ENCODE assay signal across 1 cellular context in the genomic region with DNA sequence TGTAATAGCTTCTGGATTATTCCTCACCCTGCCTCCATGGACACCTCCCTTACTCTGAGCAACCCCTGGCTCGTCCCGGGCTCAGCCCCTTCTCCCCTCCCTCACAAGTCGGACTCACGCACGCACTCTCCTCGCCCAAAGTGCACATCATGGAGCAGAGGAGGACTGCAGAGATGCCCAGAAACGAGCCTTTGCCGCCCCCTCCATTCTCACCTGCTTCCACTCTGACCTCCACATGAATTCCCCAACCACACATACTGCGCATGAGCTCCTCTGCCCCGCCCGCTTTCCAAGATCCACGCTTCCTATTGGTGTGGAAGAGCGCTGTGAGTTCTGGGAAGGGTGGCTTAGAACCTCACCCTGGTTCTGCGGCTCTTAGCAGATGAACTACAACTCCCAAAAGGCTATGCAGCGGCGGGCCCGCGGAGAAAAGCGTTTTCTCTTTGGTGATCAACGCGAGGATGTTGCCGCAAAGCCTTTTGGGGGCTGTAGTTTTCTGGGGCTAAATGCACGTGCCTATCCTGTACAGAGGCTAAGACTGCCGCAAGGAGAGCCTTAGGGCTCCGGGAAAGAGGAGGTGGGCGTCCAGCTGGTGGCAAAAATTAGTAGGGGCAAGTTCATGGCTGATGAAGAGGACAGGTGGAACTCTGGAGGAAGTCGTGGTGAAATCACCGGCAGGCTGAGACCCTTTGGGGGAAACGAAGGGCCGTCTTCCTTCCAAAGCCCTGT.
TF ChIP-seq lines count a peak whose summit lies in the region.

A gene (minus strand): TSS at position 261 of the 729 bp plus-strand sequence. CDS start 1,618 bp downstream, outside the sequence.

TF ChIP-seq in HepG2, 621 proteins besides CTCF, POLR2A, EP300 and RAD21 (continued from another document and continues in another):
- TF ChIP-seq PAWR (CRISPR knock-in tag; IDR thresholded peaks at IDR 0.05; ENCODE audit: borderline replicate concordance) (0 out of 2 replicates have a peak, but pooled peaks have one; percentile 46), RBFOX2 (IDR thresholded peaks at IDR 0.05; ENCODE audit: low read depth, low read length) (peak; percentile 53; the same call in 1 of the 2 replicates), ZFP36L1 (CRISPR knock-in tag; IDR thresholded peaks at IDR 0.05) (peak; percentile 78; the same call in 1 of the 2 replicates), ZNF264 (CRISPR knock-in tag; IDR thresholded peaks at IDR 0.05) (peak; percentile 60; the same call in 1 of the 2 replicates), FOXA3 (CRISPR knock-in tag; IDR thresholded peaks at IDR 0.05) (peak; percentile 17; the same call in 1 of the 2 replicates), ZNF883 (CRISPR knock-in tag; IDR thresholded peaks at IDR 0.05; ENCODE audit: not compliant biosample characterization) (peak; percentile 46), RBAK (CRISPR knock-in tag; IDR thresholded peaks at IDR 0.05) (no peak), TGIF2 (CRISPR knock-in tag; IDR thresholded peaks at IDR 0.05) (peak; percentile 62; the same call in 1 of the 2 replicates), ZMAT3 (CRISPR knock-in tag; conservative IDR thresholded peaks at IDR 0.05) (peak; percentile 85; the same call in 1 of the 2 replicates), HOXA5 (CRISPR knock-in tag; IDR thresholded peaks at IDR 0.05) (peak; percentile 79), NR2F6 (IDR thresholded peaks at IDR 0.05) (no peak; the same call in 1 of the 2 replicates), NR2F6 (CRISPR knock-in tag; IDR thresholded peaks at IDR 0.05) (0 out of 2 replicates have a peak, but pooled peaks have one; percentile 15), MYC (CRISPR knock-in tag; IDR thresholded peaks at IDR 0.05; ENCODE audit: borderline replicate concordance) (peak; percentile 95), SP4 (CRISPR knock-in tag; IDR thresholded peaks at IDR 0.05) (peak; percentile 98), ZNF543 (CRISPR knock-in tag; IDR thresholded peaks at IDR 0.05) (0 out of 2 replicates have a peak, but pooled peaks have one; percentile 38), HNRNPH1 (optimal IDR thresholded peaks at IDR 0.05; ENCODE audit: low read depth, low read length) (no peak), MAFG (CRISPR knock-in tag; IDR thresholded peaks at IDR 0.05) (no peak), HDAC6 (IDR thresholded peaks at IDR 0.05; ENCODE audit: low read depth, low read length) (no peak), ISX (CRISPR knock-in tag; conservative IDR thresholded peaks at IDR 0.05) (no peak), CENPT (CRISPR knock-in tag; IDR thresholded peaks at IDR 0.05; ENCODE audit: low read depth) (no peak), SIX1 (CRISPR knock-in tag; IDR thresholded peaks at IDR 0.05; ENCODE audit: borderline replicate concordance) (no peak), POGZ (CRISPR knock-in tag; IDR thresholded peaks at IDR 0.05) (peak; percentile 64), ZNF652 (CRISPR knock-in tag; IDR thresholded peaks at IDR 0.05; ENCODE audit: borderline replicate concordance, low read depth) (peak; percentile 16; the same call in 1 of the 2 replicates), STAG1 (CRISPR knock-in tag; IDR thresholded peaks at IDR 0.05) (no peak), ZFP36L2 (CRISPR knock-in tag; IDR thresholded peaks at IDR 0.05) (no peak), ZNF788 (CRISPR knock-in tag; IDR thresholded peaks at IDR 0.05; ENCODE audit: borderline replicate concordance) (peak; percentile 96), ZNF720 (CRISPR knock-in tag; IDR thresholded peaks at IDR 0.05) (0 out of 2 replicates have a peak, but pooled peaks have one; percentile 59), IRF2 (CRISPR knock-in tag; IDR thresholded peaks at IDR 0.05) (peak; percentile 98), MAZ (IDR thresholded peaks at IDR 0.05; ENCODE audit: borderline replicate concordance, low read depth, low read length) (peak; percentile 78; the same call in 1 of the 2 replicates), MAZ (CRISPR knock-in tag; IDR thresholded peaks at IDR 0.05; ENCODE audit: low read depth) (peak; percentile 87), RBM39 (IDR thresholded peaks at IDR 0.05; ENCODE audit: low read depth, low read length, poor library complexity, severe bottlenecking) (no peak), ARID2 (CRISPR knock-in tag; IDR thresholded peaks at IDR 0.05; ENCODE audit: borderline replicate concordance) (no peak; the same call in 1 of the 2 replicates), NCOA1 (CRISPR knock-in tag; IDR thresholded peaks at IDR 0.05) (no peak; the same call in 1 of the 2 replicates), FOXM1 (CRISPR knock-in tag; IDR thresholded peaks at IDR 0.05) (no peak), CC2D1A (CRISPR knock-in tag; IDR thresholded peaks at IDR 0.05) (no peak; the same call in 1 of the 2 replicates), NFIC (IDR thresholded peaks at IDR 0.05; ENCODE audit: low read length) (peak; percentile 61; the same call in 1 of the 2 replicates), TBX3 (IDR thresholded peaks at IDR 0.05; ENCODE audit: borderline replicate concordance) (no peak), ETV5 (CRISPR knock-in tag; IDR thresholded peaks at IDR 0.05; ENCODE audit: borderline replicate concordance) (no peak; the same call in 1 of the 2 replicates), RXRB (CRISPR knock-in tag; IDR thresholded peaks at IDR 0.05; ENCODE audit: borderline replicate concordance) (peak; percentile 70; the same call in 1 of the 2 replicates), ZNF383 (CRISPR knock-in tag; IDR thresholded peaks at IDR 0.05; ENCODE audit: borderline replicate concordance) (0 out of 2 replicates have a peak, but pooled peaks have one; percentile 14), NFE2L2 (IDR thresholded peaks at IDR 0.05; ENCODE audit: low read length) (no peak), NFYB (CRISPR knock-in tag; IDR thresholded peaks at IDR 0.05) (peak; percentile 98), ZFP90 (CRISPR knock-in tag; IDR thresholded peaks at IDR 0.05; ENCODE audit: borderline replicate concordance) (peak; percentile 39), FOXO1 (CRISPR knock-in tag; IDR thresholded peaks at IDR 0.05) (no peak; the same call in none of the 2 replicates), ZNF773 (CRISPR knock-in tag; IDR thresholded peaks at IDR 0.05; ENCODE audit: borderline replicate concordance) (no peak), CBX5 (CRISPR knock-in tag; IDR thresholded peaks at IDR 0.05; ENCODE audit: borderline replicate concordance) (peak; percentile 37; the same call in 1 of the 2 replicates), CEBPG (CRISPR knock-in tag; IDR thresholded peaks at IDR 0.05) (peak; percentile 6; the same call in 1 of the 2 replicates), ARNT2 (CRISPR knock-in tag; IDR thresholded peaks at IDR 0.05; ENCODE audit: low read depth) (peak; percentile 71; the same call in 1 of the 2 replicates), ZNF451 (CRISPR knock-in tag; IDR thresholded peaks at IDR 0.05) (peak; percentile 67), ZNF737 (CRISPR knock-in tag; IDR thresholded peaks at IDR 0.05; ENCODE audit: borderline replicate concordance) (no peak)
- TF ChIP-seq, protein P1, sequence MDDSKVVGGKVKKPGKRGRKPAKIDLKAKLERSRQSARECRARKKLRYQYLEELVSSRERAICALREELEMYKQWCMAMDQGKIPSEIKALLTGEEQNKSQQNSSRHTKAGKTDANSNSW (CRISPR knock-in tag; IDR thresholded peaks at IDR 0.05; ENCODE audit: borderline replicate concordance) = no peak
- TF ChIP-seq, protein P2, sequence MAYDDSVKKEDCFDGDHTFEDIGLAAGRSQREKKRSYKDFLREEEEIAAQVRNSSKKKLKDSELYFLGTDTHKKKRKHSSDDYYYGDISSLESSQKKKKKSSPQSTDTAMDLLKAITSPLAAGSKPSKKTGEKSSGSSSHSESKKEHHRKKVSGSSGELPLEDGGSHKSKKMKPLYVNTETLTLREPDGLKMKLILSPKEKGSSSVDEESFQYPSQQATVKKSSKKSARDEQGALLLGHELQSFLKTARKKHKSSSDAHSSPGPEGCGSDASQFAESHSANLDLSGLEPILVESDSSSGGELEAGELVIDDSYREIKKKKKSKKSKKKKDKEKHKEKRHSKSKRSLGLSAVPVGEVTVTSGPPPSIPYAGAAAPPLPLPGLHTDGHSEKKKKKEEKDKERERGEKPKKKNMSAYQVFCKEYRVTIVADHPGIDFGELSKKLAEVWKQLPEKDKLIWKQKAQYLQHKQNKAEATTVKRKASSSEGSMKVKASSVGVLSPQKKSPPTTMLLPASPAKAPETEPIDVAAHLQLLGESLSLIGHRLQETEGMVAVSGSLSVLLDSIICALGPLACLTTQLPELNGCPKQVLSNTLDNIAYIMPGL (CRISPR knock-in tag; IDR thresholded peaks at IDR 0.05; ENCODE audit: borderline replicate concordance in 1 of 2, low read depth in 1 of 2) = peak; percentile 53 to 75; a peak in 3 of 4 replicates
- TF ChIP-seq, protein P3, sequence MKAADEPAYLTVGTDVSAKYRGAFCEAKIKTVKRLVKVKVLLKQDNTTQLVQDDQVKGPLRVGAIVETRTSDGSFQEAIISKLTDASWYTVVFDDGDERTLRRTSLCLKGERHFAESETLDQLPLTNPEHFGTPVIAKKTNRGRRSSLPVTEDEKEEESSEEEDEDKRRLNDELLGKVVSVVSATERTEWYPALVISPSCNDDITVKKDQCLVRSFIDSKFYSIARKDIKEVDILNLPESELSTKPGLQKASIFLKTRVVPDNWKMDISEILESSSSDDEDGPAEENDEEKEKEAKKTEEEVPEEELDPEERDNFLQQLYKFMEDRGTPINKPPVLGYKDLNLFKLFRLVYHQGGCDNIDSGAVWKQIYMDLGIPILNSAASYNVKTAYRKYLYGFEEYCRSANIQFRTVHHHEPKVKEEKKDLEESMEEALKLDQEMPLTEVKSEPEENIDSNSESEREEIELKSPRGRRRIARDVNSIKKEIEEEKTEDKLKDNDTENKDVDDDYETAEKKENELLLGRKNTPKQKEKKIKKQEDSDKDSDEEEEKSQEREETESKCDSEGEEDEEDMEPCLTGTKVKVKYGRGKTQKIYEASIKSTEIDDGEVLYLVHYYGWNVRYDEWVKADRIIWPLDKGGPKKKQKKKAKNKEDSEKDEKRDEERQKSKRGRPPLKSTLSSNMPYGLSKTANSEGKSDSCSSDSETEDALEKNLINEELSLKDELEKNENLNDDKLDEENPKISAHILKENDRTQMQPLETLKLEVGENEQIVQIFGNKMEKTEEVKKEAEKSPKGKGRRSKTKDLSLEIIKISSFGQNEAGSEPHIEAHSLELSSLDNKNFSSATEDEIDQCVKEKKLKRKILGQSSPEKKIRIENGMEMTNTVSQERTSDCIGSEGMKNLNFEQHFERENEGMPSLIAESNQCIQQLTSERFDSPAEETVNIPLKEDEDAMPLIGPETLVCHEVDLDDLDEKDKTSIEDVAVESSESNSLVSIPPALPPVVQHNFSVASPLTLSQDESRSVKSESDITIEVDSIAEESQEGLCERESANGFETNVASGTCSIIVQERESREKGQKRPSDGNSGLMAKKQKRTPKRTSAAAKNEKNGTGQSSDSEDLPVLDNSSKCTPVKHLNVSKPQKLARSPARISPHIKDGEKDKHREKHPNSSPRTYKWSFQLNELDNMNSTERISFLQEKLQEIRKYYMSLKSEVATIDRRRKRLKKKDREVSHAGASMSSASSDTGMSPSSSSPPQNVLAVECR (CRISPR knock-in tag; IDR thresholded peaks at IDR 0.05; ENCODE audit: borderline replicate concordance) = peak; percentile 96
- TF ChIP-seq, protein P4, sequence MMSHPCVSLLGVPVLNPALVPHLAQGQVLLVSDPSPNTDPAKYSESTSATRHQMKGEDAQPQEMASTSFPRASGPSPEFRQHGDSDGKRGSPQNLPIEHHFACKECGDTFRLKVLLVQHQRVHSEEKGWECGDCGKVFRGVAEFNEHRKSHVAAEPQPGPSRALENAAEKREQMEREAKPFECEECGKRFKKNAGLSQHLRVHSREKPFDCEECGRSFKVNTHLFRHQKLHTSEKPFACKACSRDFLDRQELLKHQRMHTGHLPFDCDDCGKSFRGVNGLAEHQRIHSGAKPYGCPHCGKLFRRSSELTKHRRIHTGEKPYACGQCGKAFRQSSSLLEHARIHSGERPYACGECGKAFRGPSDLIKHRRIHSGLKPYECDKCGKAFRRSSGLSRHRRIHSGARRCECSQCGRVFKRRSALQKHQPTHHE (CRISPR knock-in tag; IDR thresholded peaks at IDR 0.05; ENCODE audit: borderline replicate concordance) = peak; percentile 86; the same call in 1 of the 2 replicates
- TF ChIP-seq, protein P5, sequence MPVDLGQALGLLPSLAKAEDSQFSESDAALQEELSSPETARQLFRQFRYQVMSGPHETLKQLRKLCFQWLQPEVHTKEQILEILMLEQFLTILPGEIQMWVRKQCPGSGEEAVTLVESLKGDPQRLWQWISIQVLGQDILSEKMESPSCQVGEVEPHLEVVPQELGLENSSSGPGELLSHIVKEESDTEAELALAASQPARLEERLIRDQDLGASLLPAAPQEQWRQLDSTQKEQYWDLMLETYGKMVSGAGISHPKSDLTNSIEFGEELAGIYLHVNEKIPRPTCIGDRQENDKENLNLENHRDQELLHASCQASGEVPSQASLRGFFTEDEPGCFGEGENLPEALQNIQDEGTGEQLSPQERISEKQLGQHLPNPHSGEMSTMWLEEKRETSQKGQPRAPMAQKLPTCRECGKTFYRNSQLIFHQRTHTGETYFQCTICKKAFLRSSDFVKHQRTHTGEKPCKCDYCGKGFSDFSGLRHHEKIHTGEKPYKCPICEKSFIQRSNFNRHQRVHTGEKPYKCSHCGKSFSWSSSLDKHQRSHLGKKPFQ (CRISPR knock-in tag; IDR thresholded peaks at IDR 0.05; ENCODE audit: insufficient replicate concordance) = peak; percentile 64
- TF ChIP-seq, protein P6, sequence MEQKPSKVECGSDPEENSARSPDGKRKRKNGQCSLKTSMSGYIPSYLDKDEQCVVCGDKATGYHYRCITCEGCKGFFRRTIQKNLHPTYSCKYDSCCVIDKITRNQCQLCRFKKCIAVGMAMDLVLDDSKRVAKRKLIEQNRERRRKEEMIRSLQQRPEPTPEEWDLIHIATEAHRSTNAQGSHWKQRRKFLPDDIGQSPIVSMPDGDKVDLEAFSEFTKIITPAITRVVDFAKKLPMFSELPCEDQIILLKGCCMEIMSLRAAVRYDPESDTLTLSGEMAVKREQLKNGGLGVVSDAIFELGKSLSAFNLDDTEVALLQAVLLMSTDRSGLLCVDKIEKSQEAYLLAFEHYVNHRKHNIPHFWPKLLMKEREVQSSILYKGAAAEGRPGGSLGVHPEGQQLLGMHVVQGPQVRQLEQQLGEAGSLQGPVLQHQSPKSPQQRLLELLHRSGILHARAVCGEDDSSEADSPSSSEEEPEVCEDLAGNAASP (CRISPR knock-in tag; IDR thresholded peaks at IDR 0.05; ENCODE audit: borderline replicate concordance) = no peak; the same call in 1 of the 2 replicates
- TF ChIP-seq, protein P7, sequence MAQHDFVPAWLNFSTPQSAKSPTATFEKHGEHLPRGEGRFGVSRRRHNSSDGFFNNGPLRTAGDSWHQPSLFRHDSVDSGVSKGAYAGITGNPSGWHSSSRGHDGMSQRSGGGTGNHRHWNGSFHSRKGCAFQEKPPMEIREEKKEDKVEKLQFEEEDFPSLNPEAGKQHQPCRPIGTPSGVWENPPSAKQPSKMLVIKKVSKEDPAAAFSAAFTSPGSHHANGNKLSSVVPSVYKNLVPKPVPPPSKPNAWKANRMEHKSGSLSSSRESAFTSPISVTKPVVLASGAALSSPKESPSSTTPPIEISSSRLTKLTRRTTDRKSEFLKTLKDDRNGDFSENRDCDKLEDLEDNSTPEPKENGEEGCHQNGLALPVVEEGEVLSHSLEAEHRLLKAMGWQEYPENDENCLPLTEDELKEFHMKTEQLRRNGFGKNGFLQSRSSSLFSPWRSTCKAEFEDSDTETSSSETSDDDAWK (CRISPR knock-in tag; IDR thresholded peaks at IDR 0.05) = no peak
